Comparison of ENCODE assay signal across 2 cellular contexts in the genomic region with DNA sequence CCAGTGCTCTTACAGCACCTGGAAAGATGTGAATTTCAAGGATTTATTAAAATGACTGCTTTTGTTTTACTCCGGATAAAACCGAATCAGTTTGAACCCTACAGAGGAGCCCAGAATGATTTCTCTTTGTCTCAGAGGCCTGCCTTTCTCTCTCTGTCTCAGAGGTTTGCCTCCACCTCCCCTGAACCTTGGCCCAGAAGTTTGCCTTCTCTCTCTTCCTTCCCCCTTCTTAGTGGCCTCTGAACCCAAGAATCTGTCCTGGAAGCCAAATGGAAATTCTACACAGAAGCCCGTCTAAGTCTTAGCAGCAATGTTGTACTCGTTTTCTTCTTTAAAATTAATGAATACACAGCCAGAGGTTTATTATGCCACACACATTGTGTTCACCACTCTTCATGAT.
TF ChIP-seq lines count a peak whose summit lies in the region.

No MANE protein-coding gene starts in this region.

TF ChIP-seq in SK-N-SH, 30 proteins besides CTCF, POLR2A, EP300 and RAD21 (continued from another document):
- TF ChIP-seq MXI1 (IDR thresholded peaks at IDR 0.05; ENCODE audit: low read depth, low read length) (no peak), ZBTB33 (IDR thresholded peaks at IDR 0.05; ENCODE audit: borderline replicate concordance, low read depth) (no peak)
TF ChIP-seq in SK-N-SH: peak in this region for 0.

TF ChIP-seq in SK-N-SH treated with all-trans-retinoic acid at 6 μM for 48 hours, 23 proteins besides CTCF, POLR2A, EP300 and RAD21 (continued from another document):
- TF ChIP-seq ZNF565 (CRISPR knock-in tag; conservative IDR thresholded peaks at IDR 0.05; ENCODE audit: low read depth) (no peak), TCF4 (CRISPR knock-in tag; IDR thresholded peaks at IDR 0.05; ENCODE audit: borderline replicate concordance) (no peak), ARNTL (CRISPR knock-in tag; IDR thresholded peaks at IDR 0.05; ENCODE audit: borderline replicate concordance, low read depth) (no peak), CSDC2 (CRISPR knock-in tag; IDR thresholded peaks at IDR 0.05) (no peak), POU6F1 (CRISPR knock-in tag; IDR thresholded peaks at IDR 0.05; ENCODE audit: borderline replicate concordance, low read depth) (no peak), ZNF8 (CRISPR knock-in tag; IDR thresholded peaks at IDR 0.05) (no peak), PPARA (CRISPR knock-in tag; IDR thresholded peaks at IDR 0.05; ENCODE audit: borderline replicate concordance) (no peak), GLIS3 (CRISPR knock-in tag; IDR thresholded peaks at IDR 0.05) (no peak), OSR1 (CRISPR knock-in tag; IDR thresholded peaks at IDR 0.05) (no peak), ISL1 (CRISPR knock-in tag; IDR thresholded peaks at IDR 0.05) (no peak), TOX (CRISPR knock-in tag; IDR thresholded peaks at IDR 0.05; ENCODE audit: borderline replicate concordance) (no peak), ZC3H10 (CRISPR knock-in tag; IDR thresholded peaks at IDR 0.05) (no peak), RARB (CRISPR knock-in tag; IDR thresholded peaks at IDR 0.05) (no peak), SNAI2 (CRISPR knock-in tag; IDR thresholded peaks at IDR 0.05) (no peak), BACH2 (CRISPR knock-in tag; IDR thresholded peaks at IDR 0.05; ENCODE audit: borderline replicate concordance) (no peak)
- TF ChIP-seq, protein P1, sequence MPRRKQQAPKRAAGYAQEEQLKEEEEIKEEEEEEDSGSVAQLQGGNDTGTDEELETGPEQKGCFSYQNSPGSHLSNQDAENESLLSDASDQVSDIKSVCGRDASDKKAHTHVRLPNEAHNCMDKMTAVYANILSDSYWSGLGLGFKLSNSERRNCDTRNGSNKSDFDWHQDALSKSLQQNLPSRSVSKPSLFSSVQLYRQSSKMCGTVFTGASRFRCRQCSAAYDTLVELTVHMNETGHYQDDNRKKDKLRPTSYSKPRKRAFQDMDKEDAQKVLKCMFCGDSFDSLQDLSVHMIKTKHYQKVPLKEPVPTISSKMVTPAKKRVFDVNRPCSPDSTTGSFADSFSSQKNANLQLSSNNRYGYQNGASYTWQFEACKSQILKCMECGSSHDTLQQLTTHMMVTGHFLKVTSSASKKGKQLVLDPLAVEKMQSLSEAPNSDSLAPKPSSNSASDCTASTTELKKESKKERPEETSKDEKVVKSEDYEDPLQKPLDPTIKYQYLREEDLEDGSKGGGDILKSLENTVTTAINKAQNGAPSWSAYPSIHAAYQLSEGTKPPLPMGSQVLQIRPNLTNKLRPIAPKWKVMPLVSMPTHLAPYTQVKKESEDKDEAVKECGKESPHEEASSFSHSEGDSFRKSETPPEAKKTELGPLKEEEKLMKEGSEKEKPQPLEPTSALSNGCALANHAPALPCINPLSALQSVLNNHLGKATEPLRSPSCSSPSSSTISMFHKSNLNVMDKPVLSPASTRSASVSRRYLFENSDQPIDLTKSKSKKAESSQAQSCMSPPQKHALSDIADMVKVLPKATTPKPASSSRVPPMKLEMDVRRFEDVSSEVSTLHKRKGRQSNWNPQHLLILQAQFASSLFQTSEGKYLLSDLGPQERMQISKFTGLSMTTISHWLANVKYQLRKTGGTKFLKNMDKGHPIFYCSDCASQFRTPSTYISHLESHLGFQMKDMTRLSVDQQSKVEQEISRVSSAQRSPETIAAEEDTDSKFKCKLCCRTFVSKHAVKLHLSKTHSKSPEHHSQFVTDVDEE (CRISPR knock-in tag; IDR thresholded peaks at IDR 0.05) = no peak
- TF ChIP-seq, protein P2, sequence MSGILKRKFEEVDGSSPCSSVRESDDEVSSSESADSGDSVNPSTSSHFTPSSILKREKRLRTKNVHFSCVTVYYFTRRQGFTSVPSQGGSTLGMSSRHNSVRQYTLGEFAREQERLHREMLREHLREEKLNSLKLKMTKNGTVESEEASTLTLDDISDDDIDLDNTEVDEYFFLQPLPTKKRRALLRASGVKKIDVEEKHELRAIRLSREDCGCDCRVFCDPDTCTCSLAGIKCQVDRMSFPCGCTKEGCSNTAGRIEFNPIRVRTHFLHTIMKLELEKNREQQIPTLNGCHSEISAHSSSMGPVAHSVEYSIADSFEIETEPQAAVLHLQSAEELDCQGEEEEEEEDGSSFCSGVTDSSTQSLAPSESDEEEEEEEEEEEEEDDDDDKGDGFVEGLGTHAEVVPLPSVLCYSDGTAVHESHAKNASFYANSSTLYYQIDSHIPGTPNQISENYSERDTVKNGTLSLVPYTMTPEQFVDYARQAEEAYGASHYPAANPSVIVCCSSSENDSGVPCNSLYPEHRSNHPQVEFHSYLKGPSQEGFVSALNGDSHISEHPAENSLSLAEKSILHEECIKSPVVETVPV (CRISPR knock-in tag; IDR thresholded peaks at IDR 0.05) = no peak
